Comparison of ENCODE assay signal across 22 cellular contexts in genomic region chr10:10942441-10942840, GRCh38.
DNase-seq lines count a peak whose midpoint lies in the region; TF ChIP-seq lines count a peak whose summit lies in the region.
"Had no signal": no experiment of that assay in that cellular context is flagged by ENCODE, and none has a peak within 500 bp of the region (broad histone marks: within the 10 kb centered on the region; RNA-seq: fewer than 3 reads in every experiment).

No MANE protein-coding gene starts in this region.

- POLR2A ChIA-PET in RWPE1 (lab: Yijun Ruan, JAX; ENCODE audit: low non-redundant PET) = no interaction called here

- H3K9me3 Mint-ChIP-seq in activated T-helper 2 cell treated with anti-CD3 and anti-CD28 coated beads, Interferon-gamma antibody, Interleukin-2, Interleukin-4, amounts not matched to agents 10 μg/mL and 5 μg/mL and 100 μg/mL, durations not matched to agents 14 hours and 24 hours and 36 hours = no peaks in the 10 kb centered on the region

- no peak for TF ChIP-seq POLR2A in transverse colon (IDR thresholded peaks at IDR 0.05)

- no peak overlapping the region for H3K27ac Mint-ChIP-seq in activated T-helper 2 cell treated with anti-CD3 and anti-CD28 coated beads, Interferon-gamma antibody, Interleukin-2, Interleukin-4, amounts not matched to agents 10 μg/mL and 5 μg/mL and 100 μg/mL, durations not matched to agents 14 hours and 24 hours and 36 hours
- H3K27ac Mint-ChIP-seq: CD4-positive, alpha-beta T cell; GM23338 had no signal

- CTCF ChIA-PET in RWPE1 (lab: Yijun Ruan, JAX) = no interaction called here

- 90 to 97% methylated on average over 1 of the region's 1 CpG for WGBS in transverse colon (ENCODE audit: low coverage in 1 of 2), 2 donors

- H3K27ac ChIP-seq in RWPE1 = no peak overlapping the region
- H3K27ac ChIP-seq in transverse colon = no peak overlapping the region
- H3K27ac ChIP-seq: A549 had no signal

- intact Hi-C loops in activated T-helper 2 cell treated with anti-CD3 and anti-CD28 coated beads, Interferon-gamma antibody, Interleukin-2, Interleukin-4, amounts not matched to agents 10 μg/mL and 5 μg/mL and 100 μg/mL, durations not matched to agents 14 hours and 24 hours and 36 hours (cut with micrococcal nuclease) = no loop called here
- intact Hi-C loops in transverse colon (cut with DNase I; ENCODE audit: low total_unique reads) = no loop called here

- TF ChIP-seq EP300 in transverse colon (IDR thresholded peaks at IDR 0.05; ENCODE audit: low read depth) = no peak

- TF ChIP-seq CTCF in RWPE1 (conservative IDR thresholded peaks at IDR 0.05; ENCODE audit: low read depth) = no peak
- no peak for TF ChIP-seq CTCF in fibroblast of mammary gland (conservative IDR thresholded peaks at IDR 0.05; ENCODE audit: control insufficient read depth, insufficient read depth, low read depth, low read length)
- TF ChIP-seq CTCF in transverse colon (IDR thresholded peaks at IDR 0.05) = no peak
- TF ChIP-seq CTCF in GM13976 (IDR thresholded peaks at IDR 0.05; ENCODE audit: borderline replicate concordance, control extremely low read depth, extremely low read depth, insufficient read depth, missing control alignments) = no peak

- no peaks in the 10 kb centered on the region for H3K27me3 ChIP-seq in transverse colon

- in situ Hi-C loops in transverse colon (cut with MboI; ENCODE audit: low pct_ligation_motif_present in 1 of 4, low pct_unique_long_range_greater_than_20kb in 1 of 4, low sequenced_read_pairs in 3 of 4) = no loop called here
- in situ Hi-C loops in GM13976 (cut with MboI; ENCODE audit: low sequenced_read_pairs, unreplicated experiment) = no loop called here

- H3K27me3 Mint-ChIP-seq in activated T-helper 2 cell treated with anti-CD3 and anti-CD28 coated beads, Interferon-gamma antibody, Interleukin-2, Interleukin-4, amounts not matched to agents 10 μg/mL and 5 μg/mL and 100 μg/mL, durations not matched to agents 14 hours and 24 hours and 36 hours (ENCODE audit: low read depth) = peaks cover 16% of the 10 kb centered on the region

- no peaks in the 10 kb centered on the region for H3K9me3 ChIP-seq in transverse colon

- no peaks in the 10 kb centered on the region for H3K36me3 ChIP-seq in transverse colon

- DNase-seq in EH (ENCODE audit: low read depth) (peak; percentile 3), RWPE1 (ENCODE audit: low spot score) (peak; percentile 23), fibroblast of mammary gland (ENCODE audit: low read depth) (peak; percentile 36), stromal cell of bone marrow (ENCODE audit: low read depth) (peak; percentile 10), transverse colon (no peak), GM13976 (ENCODE audit: low spot score) (no peak)
- no peak for DNase-seq in activated T-helper 2 cell treated with anti-CD3 and anti-CD28 coated beads, Interferon-gamma antibody, Interleukin-2, Interleukin-4, amounts not matched to agents 10 μg/mL and 5 μg/mL and 100 μg/mL, durations not matched to agents 14 hours and 24 hours and 36 hours (ENCODE audit: low spot score)
- DNase-seq: Caco-2; CD4-positive, alpha-beta T cell; DMS 273 treated with DMSO at 0.1 percent for 48 hours; DMS79 treated with DMSO at 0.1 percent for 48 hours; MV-4-11; NCI-H1417; NCI-H187; NCI-H446; NCI-H526; RPMI8226; SIG-M5; SK-N-SH had no signal

- H3K4me3 ChIP-seq in fibroblast of mammary gland (ENCODE audit: control insufficient read depth, low read depth, low read length) (no peak overlapping the region), transverse colon (no peak overlapping the region)
- H3K4me3 ChIP-seq: A549, GM23338 had no signal

- H3K4me1 ChIP-seq in transverse colon = no peaks in the 10 kb centered on the region
- H3K4me1 ChIP-seq: A549, Caco-2 had no signal

- no peaks in the 10 kb centered on the region for H3K36me3 Mint-ChIP-seq in activated T-helper 2 cell treated with anti-CD3 and anti-CD28 coated beads, Interferon-gamma antibody, Interleukin-2, Interleukin-4, amounts not matched to agents 10 μg/mL and 5 μg/mL and 100 μg/mL, durations not matched to agents 14 hours and 24 hours and 36 hours (ENCODE audit: low read depth)

- no peaks in the 10 kb centered on the region for H3K4me1 Mint-ChIP-seq in activated T-helper 2 cell treated with anti-CD3 and anti-CD28 coated beads, Interferon-gamma antibody, Interleukin-2, Interleukin-4, amounts not matched to agents 10 μg/mL and 5 μg/mL and 100 μg/mL, durations not matched to agents 14 hours and 24 hours and 36 hours (ENCODE audit: low read depth)
- H3K4me1 Mint-ChIP-seq: GM23338, IgD-negative memory B cell had no signal

- no peak overlapping the region for H3K4me3 Mint-ChIP-seq in activated T-helper 2 cell treated with anti-CD3 and anti-CD28 coated beads, Interferon-gamma antibody, Interleukin-2, Interleukin-4, amounts not matched to agents 10 μg/mL and 5 μg/mL and 100 μg/mL, durations not matched to agents 14 hours and 24 hours and 36 hours (ENCODE audit: low read depth)
- H3K4me3 Mint-ChIP-seq: CD4-positive, alpha-beta T cell; GM23338; IgD-negative memory B cell had no signal

Comparison
In these comparisons a context has a peak if more than half of its experiments do, and no peak if none do; other contexts are left out.
1. DNase-seq: peak in EH (single experiment), RWPE1 (single experiment), fibroblast of mammary gland (single experiment) and stromal cell of bone marrow (single experiment); none in activated T-helper 2 cell treated with anti-CD3 and anti-CD28 coated beads, Interferon-gamma antibody, Interleukin-2, Interleukin-4, amounts not matched to agents 10 μg/mL and 5 μg/mL and 100 μg/mL, durations not matched to agents 14 hours and 24 hours and 36 hours (single experiment), transverse colon (single experiment) and GM13976 (single experiment).